20 cellular contexts compared by ENCODE assay signal in genomic region chr4:73897380-73898136, GRCh38. TPM values are rescaled to one million over a fixed set of nuclear protein-coding genes. Genes with fewer than 3 reads are reported as not detected.
A peak's percentile ranks its signal among the peaks of the same experiment; 100 is the strongest.
DNase-seq lines count a peak whose midpoint lies in the region; ATAC-seq and TF ChIP-seq lines count a peak whose summit lies in the region.
"Had no signal": no experiment of that assay in that cellular context is flagged by ENCODE, and none has a peak within 500 bp of the region (broad histone marks: within the 10 kb centered on the region; RNA-seq: fewer than 3 reads in every experiment).

No MANE protein-coding gene starts in this region.

- TF ChIP-seq CTCF in VCaP (conservative IDR thresholded peaks at IDR 0.05) (no peak), osteocyte (IDR thresholded peaks at IDR 0.05) (no peak)

- peaks cover 74% of the 10 kb centered on the region for H3K4me1 Mint-ChIP-seq in osteocyte (ENCODE audit: unreplicated experiment)
- H3K4me1 Mint-ChIP-seq: activated naive CD4-positive, alpha-beta T cell treated with anti-CD3 and anti-CD28 coated beads, Interleukin-2, amount 50 U/mL, for 24 hours; T-cell had no signal

- peak overlapping the region; percentile 72 for H3K27ac Mint-ChIP-seq in osteocyte (ENCODE audit: unreplicated experiment)
- H3K27ac Mint-ChIP-seq: activated naive CD4-positive, alpha-beta T cell treated with anti-CD3 and anti-CD28 coated beads, Interleukin-2, amount 50 U/mL, for 24 hours; T-cell had no signal

- H3K9me3 Mint-ChIP-seq in osteocyte (ENCODE audit: unreplicated experiment) = peaks cover 4% of the 10 kb centered on the region

- H3K36me3 Mint-ChIP-seq in osteocyte (ENCODE audit: unreplicated experiment) = peaks cover 5% of the 10 kb centered on the region
- H3K36me3 Mint-ChIP-seq: activated naive CD4-positive, alpha-beta T cell treated with anti-CD3 and anti-CD28 coated beads, Interleukin-2, amount 50 U/mL, for 24 hours; T-cell had no signal

- peak overlapping the region; percentile 83; the same call in 1 of the 2 replicates for H3K27ac ChIP-seq in VCaP
- H3K27ac ChIP-seq: BLaER1, esophagus squamous epithelium, thoracic aorta had no signal

- DNase-seq in COLO829 (ENCODE audit: low spot score) = peak; percentile 82
- DNase-seq in fibroblast of the conjunctiva (ENCODE audit: low read depth) = peak; percentile 92
- DNase-seq in osteocyte (ENCODE audit: extremely low spot score, unreplicated experiment) = no peak
- no peak for DNase-seq in HuH-7 (ENCODE audit: low spot score)
- DNase-seq in SKM-1 (lab: John Stamatoyannopoulos, UW; ENCODE audit: unreplicated experiment) = no peak
- no peak for DNase-seq in ecto neural progenitor cell (ENCODE audit: low spot score)
- DNase-seq: activated CD4-positive, alpha-beta T cell treated with anti-CD3 and anti-CD28 coated beads, Interleukin-2, amount 50 U/mL, for 4 hours; esophagus squamous epithelium; H7; NCI-H1417 treated with DMSO at 0.1 percent for 48 hours; stimulated activated CD4-positive, alpha-beta T cell treated with anti-CD3 and anti-CD28 coated beads, Interleukin-4, amount 100 ng/mL, for 4 hours; stimulated activated CD8-positive, alpha-beta memory T cell treated with anti-CD3 and anti-CD28 coated beads, Interleukin-4, amount 100 ng/mL, for 48 hours; T-cell had no signal

- no peak overlapping the region for H3K4me3 Mint-ChIP-seq in osteocyte (ENCODE audit: unreplicated experiment)
- H3K4me3 Mint-ChIP-seq: activated naive CD4-positive, alpha-beta T cell treated with anti-CD3 and anti-CD28 coated beads, Interleukin-2, amount 50 U/mL, for 24 hours; T-cell had no signal

- ATAC-seq in HG02870 (IDR thresholded peaks at IDR 0.05; ENCODE audit: unreplicated experiment) = no peak
- ATAC-seq: left lobe of liver, T-cell had no signal

- H3K27me3 Mint-ChIP-seq in osteocyte (ENCODE audit: unreplicated experiment) = no peaks in the 10 kb centered on the region
- H3K27me3 Mint-ChIP-seq: T-cell had no signal

RNA-seq across cellular contexts. Expression of gene CXCL1, which starts 28.4 kb away (rescaled TPM):
- 118 and 132 TPM in 2 replicates for total RNA-seq in osteocyte
- total RNA-seq: H7, T-cell had no signal

RNA-seq across cellular contexts. Expression of gene PF4V1, which starts 44.5 kb away (rescaled TPM):
- 0.78 TPM in 1 of 2 replicates, not detected in the other for total RNA-seq in osteocyte
- total RNA-seq: esophagus squamous epithelium, H7, left lobe of liver, smooth muscle cell, thoracic aorta had no signal

Comparison
In these comparisons a context has a peak if more than half of its experiments do, and no peak if none do; other contexts are left out.
1. DNase-seq: peak in COLO829 (single experiment) and fibroblast of the conjunctiva (single experiment); none in osteocyte (single experiment), HuH-7 (single experiment), SKM-1 (single experiment) and ecto neural progenitor cell (single experiment).